14 cellular contexts compared by ENCODE assay signal in the genomic region with DNA sequence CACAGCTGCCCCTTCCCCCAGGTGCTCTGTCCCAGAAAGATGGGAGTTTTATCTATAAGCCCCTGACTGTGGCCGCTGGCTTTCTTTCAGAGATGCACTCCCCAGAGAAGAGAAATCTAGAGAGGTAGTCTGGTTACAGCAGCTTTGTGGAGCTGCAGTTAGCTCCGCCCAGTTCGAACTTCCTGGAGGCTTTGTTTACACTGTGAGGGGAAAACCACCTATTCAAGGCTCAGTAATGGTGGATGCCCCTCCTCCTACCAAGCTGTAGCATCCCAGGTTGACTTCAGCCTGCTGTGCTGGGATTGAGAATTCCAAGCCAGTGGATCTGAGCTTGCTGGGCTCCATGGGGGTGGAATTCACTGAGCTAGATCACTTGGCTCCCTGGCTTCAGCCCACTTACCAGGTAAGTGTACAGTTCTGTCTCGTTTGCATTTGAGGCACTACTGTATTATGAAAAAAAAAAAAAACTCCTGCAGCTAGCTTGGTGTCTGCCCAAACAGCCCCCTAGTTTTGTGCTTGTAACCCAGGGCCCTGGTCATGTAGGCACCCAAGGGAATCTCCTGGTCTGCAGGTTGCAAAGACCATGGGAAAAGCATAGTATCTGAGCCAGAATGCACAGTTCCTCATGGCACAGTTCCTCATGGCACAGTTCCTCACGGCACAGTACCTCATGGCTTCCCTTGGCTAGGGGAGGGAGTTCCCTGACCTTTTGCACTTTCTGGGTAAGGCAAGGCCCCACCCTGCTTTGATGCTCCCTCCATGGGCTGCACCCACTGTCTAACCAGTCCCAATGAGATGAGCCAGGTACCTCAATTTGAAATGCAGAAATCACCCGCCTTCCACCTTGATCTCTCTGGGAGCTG.
DNase-seq lines count a peak whose midpoint lies in the region; ATAC-seq, FAIRE-seq and TF ChIP-seq lines count a peak whose summit lies in the region.
"Had no signal": no experiment of that assay in that cellular context is flagged by ENCODE, and none has a peak within 500 bp of the region (broad histone marks: within the 10 kb centered on the region; RNA-seq: fewer than 3 reads in every experiment).

No MANE protein-coding gene starts in this region.

- no peaks in the 10 kb centered on the region for H3K4me1 ChIP-seq in kidney (ENCODE audit: control insufficient read depth in 1 of 2, insufficient read depth in 1 of 2, low read depth in 1 of 2, low read length in 2 of 2)

- intact Hi-C loops in kidney (cut with DNase I): no loop called here

- H3K4me3 ChIP-seq in kidney (ENCODE audit: low read length in 2 of 2): no peak overlapping the region
- H3K4me3 ChIP-seq: thoracic aorta had no signal

- no peak overlapping the region for H3K9ac ChIP-seq in kidney (ENCODE audit: low read length in 2 of 2)

- TF ChIP-seq POLR2A in GM12891 (IDR thresholded peaks at IDR 0.05; ENCODE audit: low read depth, low read length): no peak

- FAIRE-seq in kidney (lab: Jason Lieb, UNC) (no peak), GM12891 (lab: Jason Lieb, UNC) (no peak)

- ATAC-seq in GM21529 (IDR thresholded peaks at IDR 0.05; ENCODE audit: unreplicated experiment) (peak; percentile 71), esophagus mucosa (no peak)
- ATAC-seq: T-cell had no signal

- no peak overlapping the region for H3K27ac ChIP-seq in kidney (ENCODE audit: low read depth in 2 of 2, low read length in 2 of 2)
- H3K27ac ChIP-seq: 22Rv1, thoracic aorta had no signal

- no peaks in the 10 kb centered on the region for H3K36me3 ChIP-seq in kidney (ENCODE audit: control insufficient read depth in 1 of 2, insufficient read depth in 2 of 2, low read length in 2 of 2)
- H3K36me3 ChIP-seq: thoracic aorta had no signal

- DNase-seq in NCI-H1417 (lab: John Stamatoyannopoulos, UW) (peak; percentile 8 to 41 (median 20)), NCI-H1417 treated with DMSO at 0.1 percent for 48 hours (lab: John Stamatoyannopoulos, UW) (no peak), HT1080 (ENCODE audit: low read depth) (peak; percentile 11), kidney (peak; percentile 15), GM12891 (ENCODE audit: insufficient read length, low spot score) (no peak), GDM1 (lab: John Stamatoyannopoulos, UW) (no peak)
- DNase-seq: CD4-positive, alpha-beta memory T cell; NCI-H2227 treated with DMSO at 0.1 percent for 48 hours; RPMI8226; T-cell had no signal

- TF ChIP-seq CTCF in kidney (IDR thresholded peaks at IDR 0.05; ENCODE audit: borderline replicate concordance, extremely low read depth, insufficient read depth): no peak

- peaks cover 0 to 4% of the 10 kb centered on the region in 2 donors for H3K9me3 ChIP-seq in kidney (ENCODE audit: control insufficient read depth in 1 of 2, low read length in 2 of 2)
- H3K9me3 ChIP-seq: thoracic aorta had no signal

TF ChIP-seq in GM12891, 5 proteins besides CTCF, POLR2A, EP300 and RAD21:
- TF ChIP-seq SPI1 (IDR thresholded peaks at IDR 0.05; ENCODE audit: low read depth, low read length): no peak
TF ChIP-seq in GM12891: peak in this region for 0.

Comparison
In these comparisons a context has a peak if more than half of its experiments do, and no peak if none do; other contexts are left out.
1. DNase-seq: peak in NCI-H1417 (3 of 3), HT1080 (single experiment) and kidney (single experiment); none in NCI-H1417 treated with DMSO at 0.1 percent for 48 hours (single experiment), GM12891 (single experiment) and GDM1 (single experiment).